1 cellular context compared by ENCODE assay signal in the genomic region with DNA sequence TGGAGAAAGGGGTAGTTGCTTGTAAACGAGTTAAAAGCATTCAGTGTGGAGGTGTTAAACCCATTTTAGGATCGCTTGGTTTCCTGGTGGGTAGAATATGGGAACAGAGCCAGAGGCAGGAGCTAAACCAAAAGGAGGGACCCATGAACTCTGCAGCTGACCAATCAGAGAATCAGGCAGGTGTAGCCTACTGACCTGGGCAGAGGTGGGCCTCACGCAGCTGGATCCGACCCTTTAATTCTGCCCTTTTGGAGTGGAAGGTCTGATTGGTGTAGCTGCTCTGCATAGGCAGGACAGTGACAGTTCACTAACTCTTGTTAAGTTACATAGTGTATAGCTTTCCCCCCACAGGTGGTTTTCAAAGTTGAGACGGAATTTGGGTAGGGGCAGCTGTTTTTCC.
TF ChIP-seq lines count a peak whose summit lies in the region.

No MANE protein-coding gene starts in this region.

TF ChIP-seq in WTC11, 78 proteins besides CTCF, POLR2A, EP300 and RAD21 (continued from another document):
- TF ChIP-seq, protein P1, sequence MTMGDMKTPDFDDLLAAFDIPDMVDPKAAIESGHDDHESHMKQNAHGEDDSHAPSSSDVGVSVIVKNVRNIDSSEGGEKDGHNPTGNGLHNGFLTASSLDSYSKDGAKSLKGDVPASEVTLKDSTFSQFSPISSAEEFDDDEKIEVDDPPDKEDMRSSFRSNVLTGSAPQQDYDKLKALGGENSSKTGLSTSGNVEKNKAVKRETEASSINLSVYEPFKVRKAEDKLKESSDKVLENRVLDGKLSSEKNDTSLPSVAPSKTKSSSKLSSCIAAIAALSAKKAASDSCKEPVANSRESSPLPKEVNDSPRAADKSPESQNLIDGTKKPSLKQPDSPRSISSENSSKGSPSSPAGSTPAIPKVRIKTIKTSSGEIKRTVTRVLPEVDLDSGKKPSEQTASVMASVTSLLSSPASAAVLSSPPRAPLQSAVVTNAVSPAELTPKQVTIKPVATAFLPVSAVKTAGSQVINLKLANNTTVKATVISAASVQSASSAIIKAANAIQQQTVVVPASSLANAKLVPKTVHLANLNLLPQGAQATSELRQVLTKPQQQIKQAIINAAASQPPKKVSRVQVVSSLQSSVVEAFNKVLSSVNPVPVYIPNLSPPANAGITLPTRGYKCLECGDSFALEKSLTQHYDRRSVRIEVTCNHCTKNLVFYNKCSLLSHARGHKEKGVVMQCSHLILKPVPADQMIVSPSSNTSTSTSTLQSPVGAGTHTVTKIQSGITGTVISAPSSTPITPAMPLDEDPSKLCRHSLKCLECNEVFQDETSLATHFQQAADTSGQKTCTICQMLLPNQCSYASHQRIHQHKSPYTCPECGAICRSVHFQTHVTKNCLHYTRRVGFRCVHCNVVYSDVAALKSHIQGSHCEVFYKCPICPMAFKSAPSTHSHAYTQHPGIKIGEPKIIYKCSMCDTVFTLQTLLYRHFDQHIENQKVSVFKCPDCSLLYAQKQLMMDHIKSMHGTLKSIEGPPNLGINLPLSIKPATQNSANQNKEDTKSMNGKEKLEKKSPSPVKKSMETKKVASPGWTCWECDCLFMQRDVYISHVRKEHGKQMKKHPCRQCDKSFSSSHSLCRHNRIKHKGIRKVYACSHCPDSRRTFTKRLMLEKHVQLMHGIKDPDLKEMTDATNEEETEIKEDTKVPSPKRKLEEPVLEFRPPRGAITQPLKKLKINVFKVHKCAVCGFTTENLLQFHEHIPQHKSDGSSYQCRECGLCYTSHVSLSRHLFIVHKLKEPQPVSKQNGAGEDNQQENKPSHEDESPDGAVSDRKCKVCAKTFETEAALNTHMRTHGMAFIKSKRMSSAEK (CRISPR knock-in tag; IDR thresholded peaks at IDR 0.05; ENCODE audit: borderline replicate concordance), result no peak
- TF ChIP-seq, protein P2, sequence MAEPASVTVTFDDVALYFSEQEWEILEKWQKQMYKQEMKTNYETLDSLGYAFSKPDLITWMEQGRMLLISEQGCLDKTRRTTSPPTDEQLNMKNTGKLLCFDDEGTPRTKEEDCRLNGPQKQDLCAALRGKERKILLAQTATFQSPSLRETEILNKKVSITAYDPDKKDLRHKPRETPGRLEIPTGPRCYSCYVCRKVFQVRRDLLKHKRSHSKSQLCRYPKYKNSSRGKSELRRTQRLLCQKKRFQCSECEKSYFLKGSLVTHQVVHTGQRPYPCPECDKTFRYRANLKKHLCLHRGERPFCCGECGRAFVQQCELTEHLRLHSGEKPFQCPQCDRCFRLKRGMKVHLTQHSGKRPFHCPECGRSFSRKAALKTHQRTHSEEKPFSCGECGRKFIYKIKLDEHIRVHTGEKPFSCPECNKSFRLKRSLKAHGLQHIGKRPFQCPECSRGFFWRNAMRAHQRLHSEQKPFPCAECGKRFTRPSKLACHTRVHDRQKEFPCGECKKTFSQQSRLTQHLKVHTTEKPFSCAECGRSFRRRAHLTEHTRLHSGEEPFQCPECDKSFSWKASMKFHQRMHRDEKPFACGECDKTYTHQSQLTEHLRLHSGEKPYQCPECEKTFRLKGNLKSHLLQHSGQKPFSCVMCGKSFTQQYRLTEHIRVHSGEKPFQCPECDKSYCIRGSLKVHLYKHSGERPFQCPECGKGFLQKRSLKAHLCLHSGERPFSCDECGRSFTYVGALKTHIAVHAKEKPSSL (CRISPR knock-in tag; conservative IDR thresholded peaks at IDR 0.05), result no peak
